ENCODE assay signal across 2 cellular contexts in the genomic region with DNA sequence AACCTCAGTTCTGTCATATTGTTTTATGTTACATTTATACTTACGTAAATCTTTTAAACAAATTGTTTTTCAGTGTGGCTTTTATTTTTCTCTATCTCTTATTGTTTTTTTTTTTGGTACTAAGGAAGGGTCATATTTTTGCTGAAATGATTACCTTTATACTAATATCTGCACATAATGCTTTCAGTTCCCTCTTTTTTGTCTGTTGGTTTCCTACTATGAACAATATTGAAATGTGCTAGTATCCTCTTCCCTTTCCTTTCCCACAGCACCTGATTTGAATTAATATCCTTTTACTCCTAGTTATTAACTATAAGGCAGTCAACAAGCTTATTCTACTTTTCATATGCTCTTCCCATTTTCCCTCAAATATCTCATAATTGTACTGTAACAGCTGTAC. TPM values are rescaled to one million over a fixed set of nuclear protein-coding genes. Genes with fewer than 3 reads are reported as not detected.
"Had no signal": no experiment of that assay in that cellular context is flagged by ENCODE, and none has a peak within 500 bp of the region (broad histone marks: within the 10 kb centered on the region; RNA-seq: fewer than 3 reads in every experiment).

No MANE protein-coding gene starts in this region.

RNA-seq across cellular contexts. Expression of a gene that starts 48.2 kb away (rescaled TPM):
- total RNA-seq: esophagus mucosa, lung microvascular endothelial cell had no signal
